10 cellular contexts compared by ENCODE assay signal in the genomic region with DNA sequence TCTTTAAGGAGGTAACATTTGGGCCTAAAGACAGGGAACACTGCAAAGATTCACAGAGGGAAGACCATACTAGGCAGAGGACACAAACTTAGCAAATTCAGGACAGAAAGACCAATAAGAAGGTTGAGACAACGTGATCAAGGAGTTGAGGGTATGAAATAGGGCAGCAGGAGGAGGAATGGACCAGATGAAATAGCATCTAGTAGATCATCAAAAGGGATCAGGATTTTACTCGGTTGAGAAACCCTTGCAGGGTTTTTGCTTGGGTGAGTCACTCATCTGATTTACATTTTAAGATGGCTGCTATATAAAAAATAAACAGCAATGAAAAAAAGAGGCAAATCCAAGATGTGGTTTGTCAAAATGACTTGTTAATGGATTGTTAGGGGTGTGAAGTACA. TPM values are rescaled to one million over a fixed set of nuclear protein-coding genes. Genes with fewer than 3 reads are reported as not detected.
DNase-seq lines count a peak whose midpoint lies in the region; ATAC-seq and TF ChIP-seq lines count a peak whose summit lies in the region.
"Had no signal": no experiment of that assay in that cellular context is flagged by ENCODE, and none has a peak within 500 bp of the region (broad histone marks: within the 10 kb centered on the region; RNA-seq: fewer than 3 reads in every experiment).

No MANE protein-coding gene starts in this region.

- POLR2A ChIA-PET in SK-N-SH (lab: Yijun Ruan, JAX) (no interaction called here), PC-9 (lab: Charles Lee; ENCODE audit: unreplicated experiment) (no interaction called here)

- intact Hi-C loops in PC-9 (cut with micrococcal nuclease; ENCODE audit: unreplicated experiment) = loop anchor here (10.0 kb wide), 1 partner anchor 510 kb away; the partner anchor contains the start of gene MAP3K5

- TF ChIP-seq RAD21 in SK-N-SH (IDR thresholded peaks at IDR 0.05; ENCODE audit: low read length) = no peak

- H3K79me2 ChIP-seq in SK-N-SH (ENCODE audit: insufficient read depth) (peaks cover 97% of the 10 kb centered on the region), PC-9 (ENCODE audit: low read depth) (peaks cover 97% of the 10 kb centered on the region)

- peaks cover 92% of the 10 kb centered on the region for H4K20me1 ChIP-seq in SK-N-SH (ENCODE audit: insufficient read depth)
- peaks cover 91% of the 10 kb centered on the region for H4K20me1 ChIP-seq in PC-9 (ENCODE audit: insufficient read depth)

- ATAC-seq in SK-N-SH treated with all-trans-retinoic acid at 6 μM for 48 hours = no peak
- no peak for ATAC-seq in HG02588 (IDR thresholded peaks at IDR 0.05; ENCODE audit: unreplicated experiment)
- ATAC-seq: left colon had no signal

- TF ChIP-seq CTCF in SK-N-SH (IDR thresholded peaks at IDR 0.05) (no peak), PC-9 (conservative IDR thresholded peaks at IDR 0.05) (no peak), epithelial cell of esophagus (IDR thresholded peaks at IDR 0.05; ENCODE audit: insufficient read depth, low read depth, low read length, missing control alignments) (no peak), tibial nerve (IDR thresholded peaks at IDR 0.05) (no peak)

- peaks cover 25% of the 10 kb centered on the region in 2 experiments for H3K36me3 ChIP-seq in SK-N-SH (replicated peaks in 1 of 2; ENCODE audit: control insufficient read depth in 1 of 2, insufficient read depth in 2 of 2, low read length in 1 of 2)
- peaks cover 50% of the 10 kb centered on the region for H3K36me3 ChIP-seq in PC-9 (ENCODE audit: low read depth)
- peaks cover 0 to 5% (median 3%) of the 10 kb centered on the region in 3 donors for H3K36me3 ChIP-seq in skeletal muscle tissue (ENCODE audit: control insufficient read depth in 3 of 3, insufficient read depth in 3 of 3, low read length in 3 of 3)
- H3K36me3 ChIP-seq in tibial nerve = no peaks in the 10 kb centered on the region

- H3K4me3 ChIP-seq in SK-N-SH (ENCODE audit: low read depth in 2 of 2, low read length in 1 of 2) (peak overlapping the region in 1 of 2 experiments; percentile 6; a peak in 1 of 4 replicates), PC-9 (0 out of 2 replicates have a peak overlapping the region, but pooled peaks have one; percentile 5), epithelial cell of esophagus (ENCODE audit: low read length) (peak overlapping the region; percentile 19), skeletal muscle tissue (ENCODE audit: low read length in 3 of 3) (no peak overlapping the region), tibial nerve (no peak overlapping the region)

- H2AFZ ChIP-seq in SK-N-SH (ENCODE audit: low read depth) = no peak overlapping the region
- H2AFZ ChIP-seq in PC-9 = no peak overlapping the region

- H3K27ac ChIP-seq in SK-N-SH (ENCODE audit: low read depth in 2 of 2, low read length in 1 of 2) (peak overlapping the region in 1 of 2 experiments; percentile 40; a peak in 2 of 4 replicates), PC-9 (no peak overlapping the region), skeletal muscle tissue (ENCODE audit: low read depth, low read length) (peak overlapping the region; percentile 22), tibial nerve (peak overlapping the region in 1 of 4 donors; percentile 19)

- H3K4me1 ChIP-seq in SK-N-SH (ENCODE audit: control insufficient read depth in 1 of 2, insufficient read depth in 2 of 2, low read depth in 1 of 2, low read length in 1 of 2) (peaks cover 6 to 20% of the 10 kb centered on the region in 2 experiments; a peak in 3 of 4 replicates), PC-9 (replicated peaks; ENCODE audit: insufficient read depth) (peaks cover 61% of the 10 kb centered on the region), skeletal muscle tissue (ENCODE audit: control insufficient read depth in 3 of 3, insufficient read depth in 3 of 3, low read length in 3 of 3) (peaks cover 44 to 69% (median 58%) of the 10 kb centered on the region in 3 donors), tibial nerve (peaks cover 0 to 87% (median 59%) of the 10 kb centered on the region in 4 donors)

- TF ChIP-seq POLR2A in tibial nerve (IDR thresholded peaks at IDR 0.05) = no peak

- H3K4me2 ChIP-seq in SK-N-SH = peak overlapping the region; percentile 67
- peak overlapping the region; percentile 95 for H3K4me2 ChIP-seq in PC-9

- H3K9ac ChIP-seq in SK-N-SH = no peak overlapping the region
- H3K9ac ChIP-seq in skeletal muscle tissue (ENCODE audit: low read depth in 1 of 3, low read length in 3 of 3) = no peak overlapping the region

- WGBS in SK-N-SH (ENCODE audit: low lambda C conversion rate) = 35% methylated on average over 2 of the region's 2 CpGs
- WGBS in tibial nerve, 2 donors = 24 to 28% methylated on average over 2 of the region's 2 CpGs

- H3F3A ChIP-seq in SK-N-SH (replicated peaks; ENCODE audit: insufficient read depth) (peaks cover 21% of the 10 kb centered on the region), PC-9 (ENCODE audit: insufficient read depth, low read depth) (peaks cover 42% of the 10 kb centered on the region)

- no peaks in the 10 kb centered on the region for H3K9me3 ChIP-seq in SK-N-SH
- no peaks in the 10 kb centered on the region for H3K9me3 ChIP-seq in PC-9 (ENCODE audit: insufficient read depth, low read depth)
- H3K9me3 ChIP-seq in skeletal muscle tissue (ENCODE audit: control insufficient read depth in 3 of 3, low read length in 3 of 3) = no peaks in the 10 kb centered on the region
- no peaks in the 10 kb centered on the region for H3K9me3 ChIP-seq in tibial nerve

- no peaks in the 10 kb centered on the region for H3K27me3 ChIP-seq in SK-N-SH (ENCODE audit: insufficient read depth)
- no peaks in the 10 kb centered on the region for H3K27me3 ChIP-seq in PC-9 (ENCODE audit: insufficient read depth, low read depth)
- no peaks in the 10 kb centered on the region for H3K27me3 ChIP-seq in skeletal muscle tissue (ENCODE audit: control insufficient read depth in 3 of 3, insufficient read depth in 3 of 3, low read length in 3 of 3)
- no peaks in the 10 kb centered on the region for H3K27me3 ChIP-seq in tibial nerve

- H3K9me2 ChIP-seq in SK-N-SH (no peaks in the 10 kb centered on the region), PC-9 (ENCODE audit: insufficient read depth) (no peaks in the 10 kb centered on the region)

- TF ChIP-seq EP300 in SK-N-SH (IDR thresholded peaks at IDR 0.05; ENCODE audit: borderline replicate concordance in 1 of 2, low read depth in 1 of 2, low read length in 1 of 2) = no peak
- no peak for TF ChIP-seq EP300 in tibial nerve (IDR thresholded peaks at IDR 0.05)

- no TSS peak for BruUV-seq in PC-9 (replicated peaks; lab: Mats Ljungman, UMichigan)

- DNase-seq in SK-N-SH (no peak), PC-9 (no peak), epithelial cell of esophagus (ENCODE audit: low read depth) (peak; percentile 60), tibial nerve (ENCODE audit: low spot score in 2 of 2) (no peak), COLO668 (lab: John Stamatoyannopoulos, UW; ENCODE audit: unreplicated experiment) (no peak)
- DNase-seq: left colon, NCI-H187 had no signal

- CTCF ChIA-PET in SK-N-SH (lab: Yijun Ruan, JAX) = interaction anchor here (1.1 kb wide), 1 partner anchor 265 kb away, joined by 3 read pairs; the partner anchor contains the start of gene MAP7
- CTCF ChIA-PET in PC-9 (lab: Charles Lee) = no interaction called here

TF ChIP-seq in SK-N-SH, 30 proteins besides CTCF, POLR2A, EP300 and RAD21:
- TF ChIP-seq, protein P1, sequence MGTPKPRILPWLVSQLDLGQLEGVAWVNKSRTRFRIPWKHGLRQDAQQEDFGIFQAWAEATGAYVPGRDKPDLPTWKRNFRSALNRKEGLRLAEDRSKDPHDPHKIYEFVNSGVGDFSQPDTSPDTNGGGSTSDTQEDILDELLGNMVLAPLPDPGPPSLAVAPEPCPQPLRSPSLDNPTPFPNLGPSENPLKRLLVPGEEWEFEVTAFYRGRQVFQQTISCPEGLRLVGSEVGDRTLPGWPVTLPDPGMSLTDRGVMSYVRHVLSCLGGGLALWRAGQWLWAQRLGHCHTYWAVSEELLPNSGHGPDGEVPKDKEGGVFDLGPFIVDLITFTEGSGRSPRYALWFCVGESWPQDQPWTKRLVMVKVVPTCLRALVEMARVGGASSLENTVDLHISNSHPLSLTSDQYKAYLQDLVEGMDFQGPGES (IDR thresholded peaks at IDR 0.05; ENCODE audit: low read depth, low read length) = no peak
- TF ChIP-seq MEF2A (IDR thresholded peaks at IDR 0.05; ENCODE audit: borderline replicate concordance, low read depth) = no peak

TF ChIP-seq in SK-N-SH treated with all-trans-retinoic acid at 6 μM for 48 hours, 23 proteins besides CTCF, POLR2A, EP300 and RAD21 (continues in another document):
- TF ChIP-seq SNAI2 (CRISPR knock-in tag; IDR thresholded peaks at IDR 0.05) (no peak), ARNTL (CRISPR knock-in tag; IDR thresholded peaks at IDR 0.05; ENCODE audit: borderline replicate concordance, low read depth) (no peak), ZFP30 (CRISPR knock-in tag; IDR thresholded peaks at IDR 0.05) (no peak), ZFP3 (CRISPR knock-in tag; IDR thresholded peaks at IDR 0.05) (no peak), CSDC2 (CRISPR knock-in tag; IDR thresholded peaks at IDR 0.05) (no peak), ESRRG (CRISPR knock-in tag; IDR thresholded peaks at IDR 0.05) (no peak), BACH2 (CRISPR knock-in tag; IDR thresholded peaks at IDR 0.05; ENCODE audit: borderline replicate concordance) (no peak)
- TF ChIP-seq, protein P2, sequence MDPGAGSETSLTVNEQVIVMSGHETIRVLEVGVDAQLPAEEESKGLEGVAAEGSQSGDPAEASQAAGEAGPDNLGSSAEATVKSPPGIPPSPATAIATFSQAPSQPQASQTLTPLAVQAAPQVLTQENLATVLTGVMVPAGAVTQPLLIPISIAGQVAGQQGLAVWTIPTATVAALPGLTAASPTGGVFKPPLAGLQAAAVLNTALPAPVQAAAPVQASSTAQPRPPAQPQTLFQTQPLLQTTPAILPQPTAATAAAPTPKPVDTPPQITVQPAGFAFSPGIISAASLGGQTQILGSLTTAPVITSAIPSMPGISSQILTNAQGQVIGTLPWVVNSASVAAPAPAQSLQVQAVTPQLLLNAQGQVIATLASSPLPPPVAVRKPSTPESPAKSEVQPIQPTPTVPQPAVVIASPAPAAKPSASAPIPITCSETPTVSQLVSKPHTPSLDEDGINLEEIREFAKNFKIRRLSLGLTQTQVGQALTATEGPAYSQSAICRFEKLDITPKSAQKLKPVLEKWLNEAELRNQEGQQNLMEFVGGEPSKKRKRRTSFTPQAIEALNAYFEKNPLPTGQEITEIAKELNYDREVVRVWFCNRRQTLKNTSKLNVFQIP (CRISPR knock-in tag; IDR thresholded peaks at IDR 0.05; ENCODE audit: borderline replicate concordance, low read depth) = no peak

RNA-seq across cellular contexts. Expression of gene BCLAF1, which starts 4.7 kb away (rescaled TPM):
- polyA plus RNA-seq in SK-N-SH (2012; rRNA removed) = 21.9 and 30.4 TPM in 2 replicates
- 26.2 and 32.4 TPM in 2 replicates for polyA plus RNA-seq in SK-N-SH (2012; cell fraction: cytosol; rRNA removed)
- polyA plus RNA-seq in SK-N-SH (2012; cell fraction: nucleus; rRNA removed) = 18.2 and 47.2 TPM in 2 replicates
- total RNA-seq in PC-9 (2021) (76.4 and 109 TPM in 2 replicates), skeletal muscle tissue (87.2 TPM), tibial nerve (100 to 1,000 TPM; 108 to 252 (median 151) TPM)

RNA-seq across cellular contexts. Expression of gene MTFR2, which starts 34.8 kb away (rescaled TPM):
- 7.4 and 9.2 TPM in 2 replicates for polyA plus RNA-seq in SK-N-SH (2012; rRNA removed)
- 5.7 and 6.9 TPM in 2 replicates for polyA plus RNA-seq in SK-N-SH (2012; cell fraction: cytosol; rRNA removed)
- 3.6 and 4.0 TPM in 2 replicates for polyA plus RNA-seq in SK-N-SH (2012; cell fraction: nucleus; rRNA removed)
- 10.5 and 12.6 TPM in 2 replicates for total RNA-seq in PC-9 (2021)
- total RNA-seq in skeletal muscle tissue = 0.52 TPM
- 1 to 10 TPM in 1 of 4 donors, under 1 TPM in 2, not detected in 1; 0.30 to 4.7 (median 0.84) TPM for total RNA-seq in tibial nerve

Comparison
In these comparisons a context has a peak if more than half of its experiments do, and no peak if none do; other contexts are left out.
1. H3K4me3 ChIP-seq: peak in PC-9 (single experiment) and epithelial cell of esophagus (single experiment); none in skeletal muscle tissue (0 of 3) and tibial nerve (0 of 4).